8 cellular contexts compared by ENCODE assay signal in the genomic region with DNA sequence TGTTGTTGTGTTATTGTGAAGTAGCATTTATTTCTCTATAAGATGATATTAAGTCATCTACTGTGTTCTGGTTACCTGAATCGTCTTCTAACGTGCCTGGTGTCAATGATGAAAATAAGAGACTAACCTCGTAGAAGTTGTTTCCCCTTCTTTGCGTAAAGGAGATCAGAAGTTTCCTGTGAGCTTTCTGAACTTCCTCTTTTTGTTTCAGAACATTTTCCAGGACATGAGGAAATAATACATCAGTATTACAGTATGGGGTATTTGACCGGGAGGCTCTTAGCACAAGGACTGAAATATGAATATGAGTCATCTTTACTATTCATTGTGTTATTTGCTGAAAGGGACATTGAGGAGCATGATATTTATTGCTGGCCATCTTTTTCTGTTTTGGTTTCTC. TPM values are rescaled to one million over a fixed set of nuclear protein-coding genes. Genes with fewer than 3 reads are reported as not detected.
DNase-seq lines count a peak whose midpoint lies in the region; ATAC-seq and TF ChIP-seq lines count a peak whose summit lies in the region.

No MANE protein-coding gene starts in this region.

- peaks cover 9 to 37% (median 16%) of the 10 kb centered on the region in 4 donors for H3K4me1 Mint-ChIP-seq in CD4-positive, CD25-positive, alpha-beta regulatory T cell
- H3K4me1 Mint-ChIP-seq in HFFc6 (ENCODE audit: low read depth), result peaks cover 40% of the 10 kb centered on the region
- peaks cover 17% of the 10 kb centered on the region for H3K4me1 Mint-ChIP-seq in T-helper 17 cell

- peaks cover 2% of the 10 kb centered on the region for H3K27me3 ChIP-seq in CD4-positive, CD25-positive, alpha-beta regulatory T cell (ENCODE audit: control insufficient read depth, insufficient read depth, low read length)

- no peaks in the 10 kb centered on the region for H3K9me3 Mint-ChIP-seq in CD4-positive, CD25-positive, alpha-beta regulatory T cell
- no peaks in the 10 kb centered on the region for H3K9me3 Mint-ChIP-seq in HFFc6

- TF ChIP-seq CTCF in HFFc6 (IDR thresholded peaks at IDR 0.05), result no peak

- no peak for ATAC-seq in CD4-positive, CD25-positive, alpha-beta regulatory T cell (ENCODE audit: low read depth in 2 of 2)
- no peak for ATAC-seq in T-helper 17 cell

- H3K27ac Mint-ChIP-seq in CD4-positive, CD25-positive, alpha-beta regulatory T cell, result peak overlapping the region in 2 of 3 donors; percentile 75 to 91
- no peak overlapping the region for H3K27ac Mint-ChIP-seq in HFFc6
- H3K27ac Mint-ChIP-seq in T-helper 17 cell, result no peak overlapping the region

- H3K4me3 ChIP-seq in CD4-positive, CD25-positive, alpha-beta regulatory T cell (ENCODE audit: low read depth, low read length), result no peak overlapping the region

- DNase-seq in CD4-positive, CD25-positive, alpha-beta regulatory T cell, result no peak
- DNase-seq in HFFc6 (no peak), T-helper 17 cell (no peak), lung microvascular endothelial cell (ENCODE audit: low read depth in 2 of 2) (peak; percentile 86 to 88), DMS114 treated with DMSO at 0.1 percent for 48 hours (lab: John Stamatoyannopoulos, UW; ENCODE audit: unreplicated experiment) (no peak), SK-N-DZ (ENCODE audit: low spot score) (no peak), superior temporal gyrus (ENCODE audit: extremely low spot score) (no peak)
- DNase-seq in stimulated activated CD4-positive, alpha-beta T cell treated with anti-CD3 and anti-CD28 coated beads, Interleukin-2, amount 100 ng/mL, for 48 hours, result no peak

- no peaks in the 10 kb centered on the region for H3K36me3 Mint-ChIP-seq in CD4-positive, CD25-positive, alpha-beta regulatory T cell
- H3K36me3 Mint-ChIP-seq in HFFc6 (ENCODE audit: low read depth) (no peaks in the 10 kb centered on the region), T-helper 17 cell (ENCODE audit: low read depth) (no peaks in the 10 kb centered on the region)

- peaks cover 17% of the 10 kb centered on the region for H3K27me3 Mint-ChIP-seq in CD4-positive, CD25-positive, alpha-beta regulatory T cell
- H3K27me3 Mint-ChIP-seq in HFFc6 (ENCODE audit: insufficient read depth) (peaks cover 6% of the 10 kb centered on the region), T-helper 17 cell (peaks cover 10% of the 10 kb centered on the region)

- peak overlapping the region; percentile 64 to 93 (median 89) for H3K4me3 Mint-ChIP-seq in CD4-positive, CD25-positive, alpha-beta regulatory T cell
- H3K4me3 Mint-ChIP-seq in HFFc6 (0 out of 2 replicates have a peak overlapping the region, but pooled peaks have one; percentile 1), T-helper 17 cell (peak overlapping the region; percentile 88)

- H3K9me3 ChIP-seq in CD4-positive, CD25-positive, alpha-beta regulatory T cell (ENCODE audit: control insufficient read depth in 2 of 2, low read length in 2 of 2), result no peaks in the 10 kb centered on the region
- no peaks in the 10 kb centered on the region for H3K9me3 ChIP-seq in T-helper 17 cell (ENCODE audit: control insufficient read depth, low read length, poor library complexity, severe bottlenecking)

- peaks cover 6% of the 10 kb centered on the region for H3K4me1 ChIP-seq in CD4-positive, CD25-positive, alpha-beta regulatory T cell (ENCODE audit: control insufficient read depth, insufficient read depth, low read length, poor library complexity, severe bottlenecking)

- H3K27ac ChIP-seq in CD4-positive, CD25-positive, alpha-beta regulatory T cell (ENCODE audit: insufficient read depth, low read length, poor library complexity, severe bottlenecking), result no peak overlapping the region

- no peaks in the 10 kb centered on the region for H3K36me3 ChIP-seq in CD4-positive, CD25-positive, alpha-beta regulatory T cell (ENCODE audit: control insufficient read depth, insufficient read depth, low read length)

RNA-seq across cellular contexts. Expression of a gene that starts 1.3 kb away (rescaled TPM):
- 1.5 TPM for total RNA-seq in CD4-positive, CD25-positive, alpha-beta regulatory T cell
- polyA plus RNA-seq in CD4-positive, CD25-positive, alpha-beta regulatory T cell, result 1 to 10 TPM in 1 of 4 donors, under 1 TPM in 3; 0.03 to 3.4 (median 0.63) TPM
- total RNA-seq in HFFc6 (2021; fragmentation: NEBNext Ultra II Directional; extraction: Animal tissue kit (Norgen Biotek cat#: 25700)), result 1 to 10 TPM in 5 of 6 experiments, under 1 TPM in 1; 1.00 to 1.7 (median 1.2) TPM
- total RNA-seq in T-helper 17 cell (under 1 TPM in 1 of 2 donors, not detected in 1; 0.87 TPM), lung microvascular endothelial cell (40.5 and 41.5 TPM in 2 replicates)
- polyA plus RNA-seq in SK-N-DZ (2014; cell fraction: cytosol; rRNA removed), result 9.0 and 9.2 TPM in 2 replicates
- polyA plus RNA-seq in SK-N-DZ (2014; cell fraction: nucleus; rRNA removed), result 3.4 and 8.7 TPM in 2 replicates

Comparison
In these comparisons a context has a peak if more than half of its experiments do, and no peak if none do; other contexts are left out.
1. DNase-seq: peak in lung microvascular endothelial cell (2 of 2); none in CD4-positive, CD25-positive, alpha-beta regulatory T cell (0 of 3), HFFc6 (single experiment), T-helper 17 cell (0 of 3), DMS114 treated with DMSO at 0.1 percent for 48 hours (single experiment), SK-N-DZ (single experiment), superior temporal gyrus (single experiment) and stimulated activated CD4-positive, alpha-beta T cell treated with anti-CD3 and anti-CD28 coated beads, Interleukin-2, amount 100 ng/mL, for 48 hours (0 of 2).
2. H3K27ac Mint-ChIP-seq: peak in CD4-positive, CD25-positive, alpha-beta regulatory T cell (2 of 3); none in HFFc6 (single experiment) and T-helper 17 cell (single experiment).
3. H3K4me3 Mint-ChIP-seq: peak in every context shown above with its lines; median percentile 89 in CD4-positive, CD25-positive, alpha-beta regulatory T cell; 88 in T-helper 17 cell; 1 in HFFc6.
4. RNA of a gene that starts 1.3 kb away (total RNA-seq): 40.5 to 41.5 TPM in lung microvascular endothelial cell; 1.5 TPM in CD4-positive, CD25-positive, alpha-beta regulatory T cell (single experiment), 1.00 to 1.7 TPM in HFFc6 and 0.87 TPM in T-helper 17 cell; every median in the first group is over 10 times any median in the second.